Comparison of ENCODE assay signal across 9 cellular contexts in genomic region chr17:65054602-65055001, GRCh38. TPM values are rescaled to one million over a fixed set of nuclear protein-coding genes. Genes with fewer than 3 reads are reported as not detected.
DNase-seq lines count a peak whose midpoint lies in the region; ATAC-seq and TF ChIP-seq lines count a peak whose summit lies in the region.
"Had no signal": no experiment of that assay in that cellular context is flagged by ENCODE, and none has a peak within 500 bp of the region (broad histone marks: within the 10 kb centered on the region; RNA-seq: fewer than 3 reads in every experiment).

No MANE protein-coding gene starts in this region.

- H3K27ac Mint-ChIP-seq in activated naive CD4-positive, alpha-beta T cell treated with anti-CD3 and anti-CD28 coated beads, Interleukin-2, amount 10 ng/mL, durations not matched to agents 7 days and 5 days: peak overlapping the region; percentile 94
- peak overlapping the region; percentile 94 for H3K27ac Mint-ChIP-seq in activated naive CD8-positive, alpha-beta T cell treated with anti-CD3 and anti-CD28 coated beads for 36 hours

- peak overlapping the region; percentile 96 for H3K4me3 Mint-ChIP-seq in activated naive CD4-positive, alpha-beta T cell treated with anti-CD3 and anti-CD28 coated beads, Interleukin-2, amount 10 ng/mL, durations not matched to agents 7 days and 5 days
- H3K4me3 Mint-ChIP-seq in activated naive CD8-positive, alpha-beta T cell treated with anti-CD3 and anti-CD28 coated beads for 36 hours: peak overlapping the region; percentile 96

- no peak for TF ChIP-seq RAD21 in liver (IDR thresholded peaks at IDR 0.05)

- peak overlapping the region in 1 of 2 donors; percentile 49 for H3K9ac ChIP-seq in liver (ENCODE audit: low read depth in 1 of 2, low read length in 2 of 2)

- CTCF ChIA-PET in activated naive CD4-positive, alpha-beta T cell treated with anti-CD3 and anti-CD28 coated beads, Interleukin-2, amount 10 ng/mL, durations not matched to agents 7 days and 5 days (lab: Charles Lee): interaction anchor here (0.9 to 1.2 kb wide), 2 partner anchors 11 to 45 kb away, joined by 3 read pairs; no protein-coding TSS in a partner anchor

- H3K27ac ChIP-seq in liver (ENCODE audit: low read depth in 1 of 2, low read length in 2 of 2) (peak overlapping the region in 1 of 2 donors; percentile 48), upper lobe of left lung (peak overlapping the region; percentile 97 to 100 (median 99))

- H3K4me1 ChIP-seq in liver (ENCODE audit: control insufficient read depth in 4 of 4, insufficient read depth in 4 of 4, low read length in 3 of 4) (peaks cover 0 to 20% (median 8%) of the 10 kb centered on the region in 4 donors), upper lobe of left lung (peaks cover 54 to 63% (median 61%) of the 10 kb centered on the region in 4 donors)

- H3K9me3 ChIP-seq in liver (ENCODE audit: control insufficient read depth in 4 of 4, low read length in 3 of 4) (no peaks in the 10 kb centered on the region), upper lobe of left lung (no peaks in the 10 kb centered on the region)

- H3K4me1 Mint-ChIP-seq in activated naive CD4-positive, alpha-beta T cell treated with anti-CD3 and anti-CD28 coated beads, Interleukin-2, amount 10 ng/mL, durations not matched to agents 7 days and 5 days: peaks cover 61% of the 10 kb centered on the region
- peaks cover 46% of the 10 kb centered on the region for H3K4me1 Mint-ChIP-seq in activated naive CD8-positive, alpha-beta T cell treated with anti-CD3 and anti-CD28 coated beads for 36 hours

- H3K4me3 ChIP-seq in liver (ENCODE audit: low read depth in 1 of 3, low read length in 3 of 3) (peak overlapping the region; percentile 0 to 88 (median 52)), upper lobe of left lung (peak overlapping the region; percentile 85 to 95 (median 92))

- no peak for DNase-seq in activated naive CD4-positive, alpha-beta T cell treated with anti-CD3 and anti-CD28 coated beads, Interleukin-2, amount 10 ng/mL, durations not matched to agents 7 days and 5 days
- DNase-seq in activated naive CD4-positive, alpha-beta T cell treated with anti-CD3 and anti-CD28 coated beads, Interleukin-2, amount 50 U/mL, for 16 hours: no peak
- DNase-seq in activated naive CD8-positive, alpha-beta T cell treated with anti-CD3 and anti-CD28 coated beads for 36 hours: no peak
- no peak for DNase-seq in upper lobe of left lung
- no peak for DNase-seq in SHP77 treated with DMSO at 0.1 percent for 48 hours (lab: John Stamatoyannopoulos, UW)
- DNase-seq: NCI-H1105 treated with DMSO at 0.1 percent for 48 hours had no signal

- H3K9me3 Mint-ChIP-seq in activated naive CD4-positive, alpha-beta T cell treated with anti-CD3 and anti-CD28 coated beads, Interleukin-2, amount 10 ng/mL, durations not matched to agents 7 days and 5 days: no peaks in the 10 kb centered on the region
- no peaks in the 10 kb centered on the region for H3K9me3 Mint-ChIP-seq in activated naive CD8-positive, alpha-beta T cell treated with anti-CD3 and anti-CD28 coated beads for 36 hours

- ATAC-seq in upper lobe of left lung (ENCODE audit: low FRiP score in 2 of 2) (no peak), GM19467 (IDR thresholded peaks at IDR 0.05; ENCODE audit: unreplicated experiment) (no peak), HG03135 (IDR thresholded peaks at IDR 0.05; ENCODE audit: unreplicated experiment) (no peak)

- TF ChIP-seq CTCF in liver (IDR thresholded peaks at IDR 0.05; ENCODE audit: low read depth, low read length, missing input control) (no peak), upper lobe of left lung (IDR thresholded peaks at IDR 0.05) (no peak)

- H3K27me3 ChIP-seq in liver (ENCODE audit: control insufficient read depth in 4 of 4, insufficient read depth in 4 of 4, low read length in 3 of 4) (no peaks in the 10 kb centered on the region), upper lobe of left lung (no peaks in the 10 kb centered on the region)

- H3K36me3 ChIP-seq in liver (ENCODE audit: control insufficient read depth in 4 of 4, insufficient read depth in 3 of 4, low read depth in 1 of 4, low read length in 3 of 4) (peaks cover 1 to 17% (median 8%) of the 10 kb centered on the region in 4 donors), upper lobe of left lung (peaks cover 6 to 37% (median 19%) of the 10 kb centered on the region in 4 donors)

- TF ChIP-seq POLR2A in upper lobe of left lung (IDR thresholded peaks at IDR 0.05): no peak

- no peak for TF ChIP-seq EP300 in upper lobe of left lung (IDR thresholded peaks at IDR 0.05)

- WGBS in liver: 32% methylated on average over 3 of the region's 3 CpGs
- 14 to 17% methylated on average over 3 of the region's 3 CpGs for WGBS in upper lobe of left lung, 2 donors

- H3K36me3 Mint-ChIP-seq in activated naive CD4-positive, alpha-beta T cell treated with anti-CD3 and anti-CD28 coated beads, Interleukin-2, amount 10 ng/mL, durations not matched to agents 7 days and 5 days: peaks cover 58% of the 10 kb centered on the region
- peaks cover 52% of the 10 kb centered on the region for H3K36me3 Mint-ChIP-seq in activated naive CD8-positive, alpha-beta T cell treated with anti-CD3 and anti-CD28 coated beads for 36 hours

- peaks cover 15% of the 10 kb centered on the region for H3K27me3 Mint-ChIP-seq in activated naive CD4-positive, alpha-beta T cell treated with anti-CD3 and anti-CD28 coated beads, Interleukin-2, amount 10 ng/mL, durations not matched to agents 7 days and 5 days
- H3K27me3 Mint-ChIP-seq in activated naive CD8-positive, alpha-beta T cell treated with anti-CD3 and anti-CD28 coated beads for 36 hours: no peaks in the 10 kb centered on the region

TF ChIP-seq in liver, 16 proteins besides CTCF, POLR2A, EP300 and RAD21:
- TF ChIP-seq RXRA (IDR thresholded peaks at IDR 0.05): no peak

RNA-seq across cellular contexts. Expression of gene GNA13, which starts 1.9 kb away (rescaled TPM):
- total RNA-seq in activated naive CD8-positive, alpha-beta T cell treated with anti-CD3 and anti-CD28 coated beads for 36 hours: 10 to 100 TPM; 53.8 to 54.2 TPM
- 10 to 100 TPM; 26.5 to 40.5 TPM for total RNA-seq in liver
- polyA plus RNA-seq in liver: 1 to 10 TPM; 7.6 to 8.8 TPM
- total RNA-seq in upper lobe of left lung: 10 to 100 TPM; 33.7 to 56.4 (median 46.2) TPM
